Comparison of ENCODE assay signal across 16 cellular contexts in the genomic region with DNA sequence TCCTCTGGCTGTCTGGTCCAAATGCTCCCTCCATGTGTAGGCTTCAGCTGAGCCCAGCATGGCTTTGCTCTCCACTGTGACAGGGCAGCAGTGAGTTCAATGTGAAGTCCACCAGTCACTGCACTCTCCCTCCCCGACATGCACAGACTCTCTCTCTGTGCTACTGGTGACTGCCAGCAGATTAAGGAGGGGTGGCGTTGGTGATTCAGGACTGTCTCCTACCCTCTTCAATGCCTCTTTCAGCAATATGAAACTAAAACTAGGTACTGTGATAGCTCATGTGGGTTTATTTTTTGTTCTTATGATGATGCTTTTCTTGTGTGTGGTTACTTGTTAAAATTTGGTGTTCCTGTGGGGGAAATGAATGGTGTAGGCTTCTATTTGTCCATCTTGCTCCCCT.
DNase-seq lines count a peak whose midpoint lies in the region; ATAC-seq, FAIRE-seq and TF ChIP-seq lines count a peak whose summit lies in the region.
"Had no signal": no experiment of that assay in that cellular context is flagged by ENCODE, and none has a peak within 500 bp of the region (broad histone marks: within the 10 kb centered on the region; RNA-seq: fewer than 3 reads in every experiment).

No MANE protein-coding gene starts in this region.

- peaks cover 2% of the 10 kb centered on the region for H3K27me3 Mint-ChIP-seq in T-helper 2 cell treated with Interferon-gamma antibody and Interleukin-4, amounts not matched to agents 5 μg/mL and 100 μg/mL, for 36 hours (ENCODE audit: low read depth)

- TF ChIP-seq POLR2A in GM12891 (IDR thresholded peaks at IDR 0.05; ENCODE audit: low read depth, low read length): no peak

- no peak overlapping the region for H3K4me3 Mint-ChIP-seq in T-helper 2 cell treated with Interferon-gamma antibody and Interleukin-4, amounts not matched to agents 5 μg/mL and 100 μg/mL, for 36 hours
- H3K4me3 Mint-ChIP-seq: CD4-positive, CD25-positive, alpha-beta regulatory T cell; naive B cell had no signal

- ATAC-seq in GM19468 (IDR thresholded peaks at IDR 0.05; ENCODE audit: extremely low read depth, unreplicated experiment) (peak; percentile 30), HG02973 (IDR thresholded peaks at IDR 0.05; ENCODE audit: unreplicated experiment) (no peak), HG02852 (IDR thresholded peaks at IDR 0.05; ENCODE audit: unreplicated experiment) (no peak)
- ATAC-seq: Right ventricle myocardium inferior had no signal

- H3K4me1 Mint-ChIP-seq in T-helper 2 cell treated with Interferon-gamma antibody and Interleukin-4, amounts not matched to agents 5 μg/mL and 100 μg/mL, for 36 hours (ENCODE audit: low read depth): no peaks in the 10 kb centered on the region
- H3K4me1 Mint-ChIP-seq: CD4-positive, CD25-positive, alpha-beta regulatory T cell; naive B cell had no signal

- no peak overlapping the region for H3K27ac Mint-ChIP-seq in T-helper 2 cell treated with Interferon-gamma antibody and Interleukin-4, amounts not matched to agents 5 μg/mL and 100 μg/mL, for 36 hours
- H3K27ac Mint-ChIP-seq: CD4-positive, CD25-positive, alpha-beta regulatory T cell had no signal

- DNase-seq in NCI-H82 (lab: John Stamatoyannopoulos, UW) (peak; percentile 30), NCI-H82 treated with DMSO at 0.1 percent for 48 hours (lab: John Stamatoyannopoulos, UW; ENCODE audit: unreplicated experiment) (no peak), GM12891 (ENCODE audit: insufficient read length, low spot score) (no peak)
- DNase-seq in T-helper 2 cell treated with Interferon-gamma antibody and Interleukin-4, amounts not matched to agents 5 μg/mL and 100 μg/mL, for 36 hours (ENCODE audit: low spot score): peak; percentile 30
- DNase-seq in stimulated activated CD4-positive, alpha-beta T cell treated with anti-CD3 and anti-CD28 coated beads, Interleukin-1b, Interleukin-23, amount 100 ng/mL, for 48 hours: peak; percentile 47
- DNase-seq: CD4-positive, CD25-positive, alpha-beta regulatory T cell; dermis blood vessel endothelial cell; KBM-7; naive B cell; NCI-H1694; T1000 had no signal

- H3K36me3 Mint-ChIP-seq in T-helper 2 cell treated with Interferon-gamma antibody and Interleukin-4, amounts not matched to agents 5 μg/mL and 100 μg/mL, for 36 hours (ENCODE audit: low read depth): no peaks in the 10 kb centered on the region
- H3K36me3 Mint-ChIP-seq: CD4-positive, CD25-positive, alpha-beta regulatory T cell; naive B cell had no signal

- H3K9me3 Mint-ChIP-seq in T-helper 2 cell treated with Interferon-gamma antibody and Interleukin-4, amounts not matched to agents 5 μg/mL and 100 μg/mL, for 36 hours: no peaks in the 10 kb centered on the region
- H3K9me3 Mint-ChIP-seq: naive B cell had no signal

- FAIRE-seq in GM12891 (lab: Jason Lieb, UNC): no peak
- FAIRE-seq: GM12892 had no signal

TF ChIP-seq in GM12891, 5 proteins besides CTCF, POLR2A, EP300 and RAD21:
- TF ChIP-seq POU2F2 (IDR thresholded peaks at IDR 0.05; ENCODE audit: low read depth, low read length) (no peak), PAX5 (IDR thresholded peaks at IDR 0.05; ENCODE audit: insufficient read depth, low read length, severe bottlenecking) (no peak), TAF1 (IDR thresholded peaks at IDR 0.05; ENCODE audit: low read depth, low read length) (no peak), SPI1 (IDR thresholded peaks at IDR 0.05; ENCODE audit: low read depth, low read length) (no peak)

Comparison
In these comparisons a context has a peak if more than half of its experiments do, and no peak if none do; other contexts are left out.
1. DNase-seq: peak in NCI-H82 (single experiment), T-helper 2 cell treated with Interferon-gamma antibody and Interleukin-4, amounts not matched to agents 5 μg/mL and 100 μg/mL, for 36 hours (single experiment) and stimulated activated CD4-positive, alpha-beta T cell treated with anti-CD3 and anti-CD28 coated beads, Interleukin-1b, Interleukin-23, amount 100 ng/mL, for 48 hours (single experiment); none in NCI-H82 treated with DMSO at 0.1 percent for 48 hours (single experiment) and GM12891 (single experiment).